1 cellular context compared by ENCODE assay signal in genomic region chr6:28161410-28162079, GRCh38.
TF ChIP-seq lines count a peak whose summit lies in the region.

No MANE protein-coding gene starts in this region.

TF ChIP-seq in HepG2, 621 proteins besides CTCF, POLR2A, EP300 and RAD21 (continued from another document and continues in another):
- TF ChIP-seq, protein P1, sequence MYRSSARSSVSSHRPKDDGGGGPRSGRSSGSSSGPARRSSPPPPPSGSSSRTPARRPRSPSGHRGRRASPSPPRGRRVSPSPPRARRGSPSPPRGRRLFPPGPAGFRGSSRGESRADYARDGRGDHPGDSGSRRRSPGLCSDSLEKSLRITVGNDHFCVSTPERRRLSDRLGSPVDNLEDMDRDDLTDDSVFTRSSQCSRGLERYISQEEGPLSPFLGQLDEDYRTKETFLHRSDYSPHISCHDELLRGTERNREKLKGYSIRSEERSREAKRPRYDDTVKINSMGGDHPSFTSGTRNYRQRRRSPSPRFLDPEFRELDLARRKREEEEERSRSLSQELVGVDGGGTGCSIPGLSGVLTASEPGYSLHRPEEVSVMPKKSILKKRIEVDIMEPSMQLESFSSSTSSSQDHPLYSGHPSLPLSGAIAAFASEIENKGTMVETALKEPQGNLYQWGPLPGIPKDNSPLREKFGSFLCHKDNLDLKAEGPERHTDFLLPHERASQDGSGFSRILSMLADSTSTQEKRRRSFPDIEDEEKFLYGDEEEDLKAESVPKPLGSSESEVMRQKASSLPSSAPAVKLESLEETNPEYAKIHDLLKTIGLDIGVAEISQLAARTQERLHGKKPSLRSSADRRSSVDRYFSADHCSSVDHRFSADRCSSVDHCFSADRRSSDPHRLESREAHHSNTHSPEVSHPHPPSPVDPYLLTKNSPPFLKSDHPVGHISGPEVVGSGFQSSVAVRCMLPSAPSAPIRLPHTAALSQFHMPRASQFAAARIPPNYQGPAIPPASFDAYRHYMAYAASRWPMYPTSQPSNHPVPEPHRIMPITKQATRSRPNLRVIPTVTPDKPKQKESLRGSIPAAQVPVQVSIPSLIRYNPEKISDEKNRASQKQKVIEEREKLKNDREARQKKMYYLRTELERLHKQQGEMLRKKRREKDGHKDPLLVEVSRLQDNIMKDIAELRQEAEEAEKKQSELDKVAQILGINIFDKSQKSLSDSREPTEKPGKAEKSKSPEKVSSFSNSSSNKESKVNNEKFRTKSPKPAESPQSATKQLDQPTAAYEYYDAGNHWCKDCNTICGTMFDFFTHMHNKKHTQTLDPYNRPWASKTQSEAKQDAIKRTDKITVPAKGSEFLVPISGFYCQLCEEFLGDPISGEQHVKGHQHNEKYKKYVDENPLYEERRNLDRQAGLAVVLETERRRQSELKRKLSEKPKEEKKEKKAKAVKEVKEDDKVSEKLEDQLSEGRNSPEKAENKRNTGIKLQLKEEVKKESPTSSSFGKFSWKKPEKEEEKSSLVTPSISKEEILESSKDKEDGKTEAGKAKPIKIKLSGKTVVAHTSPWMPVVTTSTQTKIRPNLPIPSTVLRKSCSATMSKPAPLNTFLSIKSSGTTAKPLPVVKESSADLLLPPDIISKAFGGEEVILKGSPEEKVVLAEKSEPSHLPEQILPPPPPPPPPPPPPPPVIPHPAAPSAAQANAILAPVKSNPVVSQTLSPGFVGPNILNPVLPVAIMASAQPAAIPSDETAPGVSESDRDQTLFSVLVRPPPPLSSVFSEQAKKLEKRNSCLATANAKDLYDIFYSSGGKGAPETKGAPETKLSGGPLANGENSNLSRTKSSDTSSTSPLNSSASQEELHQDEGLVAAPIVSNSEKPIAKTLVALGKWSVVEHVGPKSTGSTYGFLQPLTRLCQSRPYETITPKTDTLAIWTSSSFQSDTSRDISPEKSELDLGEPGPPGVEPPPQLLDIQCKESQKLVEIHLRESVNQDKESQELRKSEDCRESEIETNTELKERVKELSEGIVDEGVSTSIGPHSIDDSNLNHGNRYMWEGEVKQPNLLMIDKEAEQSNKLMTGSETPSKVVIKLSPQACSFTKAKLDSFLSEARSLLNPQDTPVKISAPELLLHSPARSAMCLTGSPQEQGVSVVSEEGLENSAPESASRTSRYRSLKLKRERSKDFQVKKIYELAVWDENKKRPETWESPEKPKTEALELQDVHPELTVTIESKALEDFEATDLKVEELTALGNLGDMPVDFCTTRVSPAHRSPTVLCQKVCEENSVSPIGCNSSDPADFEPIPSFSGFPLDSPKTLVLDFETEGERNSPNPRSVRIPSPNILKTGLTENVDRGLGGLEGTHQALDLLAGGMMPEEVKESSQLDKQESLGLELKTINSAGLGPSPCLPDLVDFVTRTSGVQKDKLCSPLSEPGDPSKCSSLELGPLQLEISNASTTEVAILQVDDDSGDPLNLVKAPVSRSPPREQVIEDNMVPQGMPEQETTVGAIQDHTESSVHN (CRISPR knock-in tag; IDR thresholded peaks at IDR 0.05): peak; percentile 87
- TF ChIP-seq, protein P2, sequence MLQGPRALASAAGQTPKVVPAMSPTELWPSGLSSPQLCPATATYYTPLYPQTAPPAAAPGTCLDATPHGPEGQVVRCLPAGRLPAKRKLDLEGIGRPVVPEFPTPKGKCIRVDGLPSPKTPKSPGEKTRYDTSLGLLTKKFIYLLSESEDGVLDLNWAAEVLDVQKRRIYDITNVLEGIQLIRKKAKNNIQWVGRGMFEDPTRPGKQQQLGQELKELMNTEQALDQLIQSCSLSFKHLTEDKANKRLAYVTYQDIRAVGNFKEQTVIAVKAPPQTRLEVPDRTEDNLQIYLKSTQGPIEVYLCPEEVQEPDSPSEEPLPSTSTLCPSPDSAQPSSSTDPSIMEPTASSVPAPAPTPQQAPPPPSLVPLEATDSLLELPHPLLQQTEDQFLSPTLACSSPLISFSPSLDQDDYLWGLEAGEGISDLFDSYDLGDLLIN (CRISPR knock-in tag; IDR thresholded peaks at IDR 0.05; ENCODE audit: borderline replicate concordance): no peak
- TF ChIP-seq ZSCAN12 (CRISPR knock-in tag; IDR thresholded peaks at IDR 0.05): no peak
- TF ChIP-seq HOXD1 (CRISPR knock-in tag; IDR thresholded peaks at IDR 0.05): 0 out of 2 replicates have a peak, but pooled peaks have one; percentile 0
- TF ChIP-seq SRSF1 (optimal IDR thresholded peaks at IDR 0.05; ENCODE audit: low read depth, low read length): peak; percentile 77
- TF ChIP-seq RBM22 (optimal IDR thresholded peaks at IDR 0.05; ENCODE audit: low read length): peak; percentile 37
- peak; percentile 99 for TF ChIP-seq ZNF205 (CRISPR knock-in tag; IDR thresholded peaks at IDR 0.05)
- no peak for TF ChIP-seq ATM (IDR thresholded peaks at IDR 0.05; ENCODE audit: borderline replicate concordance)
- no peak for TF ChIP-seq RARG (CRISPR knock-in tag; IDR thresholded peaks at IDR 0.05; ENCODE audit: low read depth)
- TF ChIP-seq ZMAT3 (CRISPR knock-in tag; conservative IDR thresholded peaks at IDR 0.05): peak; percentile 38; the same call in 1 of the 2 replicates
- TF ChIP-seq ZNF367 (CRISPR knock-in tag; IDR thresholded peaks at IDR 0.05; ENCODE audit: borderline replicate concordance): peak; percentile 65; the same call in 1 of the 2 replicates
- peak; percentile 71; the same call in 1 of the 2 replicates for TF ChIP-seq ZBTB49 (CRISPR knock-in tag; IDR thresholded peaks at IDR 0.05; ENCODE audit: borderline replicate concordance)
- TF ChIP-seq ZNF605 (CRISPR knock-in tag; IDR thresholded peaks at IDR 0.05): peak; percentile 78; the same call in 1 of the 2 replicates
- 0 out of 2 replicates have a peak, but pooled peaks have one; percentile 72 for TF ChIP-seq ZNF576 (CRISPR knock-in tag; IDR thresholded peaks at IDR 0.05)
- TF ChIP-seq ZNF883 (CRISPR knock-in tag; IDR thresholded peaks at IDR 0.05; ENCODE audit: not compliant biosample characterization): peak; percentile 57
- 0 out of 2 replicates have a peak, but pooled peaks have one; percentile 71 for TF ChIP-seq AKAP8 (CRISPR knock-in tag; IDR thresholded peaks at IDR 0.05)
- TF ChIP-seq ZNF768 (CRISPR knock-in tag; IDR thresholded peaks at IDR 0.05): peak; percentile 79
- TF ChIP-seq HDAC6 (IDR thresholded peaks at IDR 0.05; ENCODE audit: low read depth, low read length): no peak
- no peak for TF ChIP-seq POLR2AphosphoS2 (IDR thresholded peaks at IDR 0.05; ENCODE audit: low read depth, low read length)
- TF ChIP-seq ARID2 (CRISPR knock-in tag; IDR thresholded peaks at IDR 0.05; ENCODE audit: borderline replicate concordance): peak; percentile 53; the same call in 1 of the 2 replicates
- peak; percentile 79; the same call in 1 of the 2 replicates for TF ChIP-seq ZNF333 (CRISPR knock-in tag; IDR thresholded peaks at IDR 0.05; ENCODE audit: borderline replicate concordance)
- TF ChIP-seq SRF (IDR thresholded peaks at IDR 0.05; ENCODE audit: low read depth, low read length): peak; percentile 87
- TF ChIP-seq, protein P3, sequence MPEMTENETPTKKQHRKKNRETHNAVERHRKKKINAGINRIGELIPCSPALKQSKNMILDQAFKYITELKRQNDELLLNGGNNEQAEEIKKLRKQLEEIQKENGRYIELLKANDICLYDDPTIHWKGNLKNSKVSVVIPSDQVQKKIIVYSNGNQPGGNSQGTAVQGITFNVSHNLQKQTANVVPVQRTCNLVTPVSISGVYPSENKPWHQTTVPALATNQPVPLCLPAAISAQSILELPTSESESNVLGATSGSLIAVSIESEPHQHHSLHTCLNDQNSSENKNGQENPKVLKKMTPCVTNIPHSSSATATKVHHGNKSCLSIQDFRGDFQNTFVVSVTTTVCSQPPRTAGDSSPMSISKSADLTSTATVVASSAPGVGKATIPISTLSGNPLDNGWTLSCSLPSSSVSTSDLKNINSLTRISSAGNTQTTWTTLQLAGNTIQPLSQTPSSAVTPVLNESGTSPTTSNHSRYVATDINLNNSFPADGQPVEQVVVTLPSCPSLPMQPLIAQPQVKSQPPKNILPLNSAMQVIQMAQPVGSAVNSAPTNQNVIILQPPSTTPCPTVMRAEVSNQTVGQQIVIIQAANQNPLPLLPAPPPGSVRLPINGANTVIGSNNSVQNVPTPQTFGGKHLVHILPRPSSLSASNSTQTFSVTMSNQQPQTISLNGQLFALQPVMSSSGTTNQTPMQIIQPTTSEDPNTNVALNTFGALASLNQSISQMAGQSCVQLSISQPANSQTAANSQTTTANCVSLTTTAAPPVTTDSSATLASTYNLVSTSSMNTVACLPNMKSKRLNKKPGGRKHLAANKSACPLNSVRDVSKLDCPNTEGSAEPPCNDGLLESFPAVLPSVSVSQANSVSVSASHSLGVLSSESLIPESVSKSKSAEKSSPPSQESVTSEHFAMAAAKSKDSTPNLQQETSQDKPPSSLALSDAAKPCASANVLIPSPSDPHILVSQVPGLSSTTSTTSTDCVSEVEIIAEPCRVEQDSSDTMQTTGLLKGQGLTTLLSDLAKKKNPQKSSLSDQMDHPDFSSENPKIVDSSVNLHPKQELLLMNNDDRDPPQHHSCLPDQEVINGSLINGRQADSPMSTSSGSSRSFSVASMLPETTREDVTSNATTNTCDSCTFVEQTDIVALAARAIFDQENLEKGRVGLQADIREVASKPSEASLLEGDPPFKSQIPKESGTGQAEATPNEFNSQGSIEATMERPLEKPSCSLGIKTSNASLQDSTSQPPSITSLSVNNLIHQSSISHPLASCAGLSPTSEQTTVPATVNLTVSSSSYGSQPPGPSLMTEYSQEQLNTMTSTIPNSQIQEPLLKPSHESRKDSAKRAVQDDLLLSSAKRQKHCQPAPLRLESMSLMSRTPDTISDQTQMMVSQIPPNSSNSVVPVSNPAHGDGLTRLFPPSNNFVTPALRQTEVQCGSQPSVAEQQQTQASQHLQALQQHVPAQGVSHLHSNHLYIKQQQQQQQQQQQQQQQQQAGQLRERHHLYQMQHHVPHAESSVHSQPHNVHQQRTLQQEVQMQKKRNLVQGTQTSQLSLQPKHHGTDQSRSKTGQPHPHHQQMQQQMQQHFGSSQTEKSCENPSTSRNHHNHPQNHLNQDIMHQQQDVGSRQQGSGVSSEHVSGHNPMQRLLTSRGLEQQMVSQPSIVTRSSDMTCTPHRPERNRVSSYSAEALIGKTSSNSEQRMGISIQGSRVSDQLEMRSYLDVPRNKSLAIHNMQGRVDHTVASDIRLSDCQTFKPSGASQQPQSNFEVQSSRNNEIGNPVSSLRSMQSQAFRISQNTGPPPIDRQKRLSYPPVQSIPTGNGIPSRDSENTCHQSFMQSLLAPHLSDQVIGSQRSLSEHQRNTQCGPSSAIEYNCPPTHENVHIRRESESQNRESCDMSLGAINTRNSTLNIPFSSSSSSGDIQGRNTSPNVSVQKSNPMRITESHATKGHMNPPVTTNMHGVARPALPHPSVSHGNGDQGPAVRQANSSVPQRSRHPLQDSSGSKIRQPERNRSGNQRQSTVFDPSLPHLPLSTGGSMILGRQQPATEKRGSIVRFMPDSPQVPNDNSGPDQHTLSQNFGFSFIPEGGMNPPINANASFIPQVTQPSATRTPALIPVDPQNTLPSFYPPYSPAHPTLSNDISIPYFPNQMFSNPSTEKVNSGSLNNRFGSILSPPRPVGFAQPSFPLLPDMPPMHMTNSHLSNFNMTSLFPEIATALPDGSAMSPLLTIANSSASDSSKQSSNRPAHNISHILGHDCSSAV (CRISPR knock-in tag; IDR thresholded peaks at IDR 0.05; ENCODE audit: borderline replicate concordance): no peak
- peak; percentile 91 for TF ChIP-seq TAF1 (CRISPR knock-in tag; IDR thresholded peaks at IDR 0.05)
- 0 out of 2 replicates have a peak, but pooled peaks have one; percentile 44 for TF ChIP-seq ZNF773 (CRISPR knock-in tag; IDR thresholded peaks at IDR 0.05; ENCODE audit: borderline replicate concordance)
- TF ChIP-seq SIX1 (CRISPR knock-in tag; IDR thresholded peaks at IDR 0.05; ENCODE audit: borderline replicate concordance): no peak
- TF ChIP-seq WIZ (CRISPR knock-in tag; IDR thresholded peaks at IDR 0.05): peak; percentile 86; the same call in 1 of the 2 replicates
- peak; percentile 65 for TF ChIP-seq ZBTB26 (CRISPR knock-in tag; IDR thresholded peaks at IDR 0.05; ENCODE audit: borderline replicate concordance)
- 0 out of 2 replicates have a peak, but pooled peaks have one; percentile 28 for TF ChIP-seq KDM5A (IDR thresholded peaks at IDR 0.05; ENCODE audit: borderline replicate concordance, low read length)
- peak; percentile 82 for TF ChIP-seq GATAD1 (CRISPR knock-in tag; IDR thresholded peaks at IDR 0.05)
- TF ChIP-seq ZNF383 (CRISPR knock-in tag; IDR thresholded peaks at IDR 0.05; ENCODE audit: borderline replicate concordance): no peak
- TF ChIP-seq HNF1B (CRISPR knock-in tag; IDR thresholded peaks at IDR 0.05): peak; percentile 36; the same call in 1 of the 2 replicates
- no peak for TF ChIP-seq ADNP (CRISPR knock-in tag; IDR thresholded peaks at IDR 0.05)
